ENCODE assay signal across 23 cellular contexts in the genomic region with DNA sequence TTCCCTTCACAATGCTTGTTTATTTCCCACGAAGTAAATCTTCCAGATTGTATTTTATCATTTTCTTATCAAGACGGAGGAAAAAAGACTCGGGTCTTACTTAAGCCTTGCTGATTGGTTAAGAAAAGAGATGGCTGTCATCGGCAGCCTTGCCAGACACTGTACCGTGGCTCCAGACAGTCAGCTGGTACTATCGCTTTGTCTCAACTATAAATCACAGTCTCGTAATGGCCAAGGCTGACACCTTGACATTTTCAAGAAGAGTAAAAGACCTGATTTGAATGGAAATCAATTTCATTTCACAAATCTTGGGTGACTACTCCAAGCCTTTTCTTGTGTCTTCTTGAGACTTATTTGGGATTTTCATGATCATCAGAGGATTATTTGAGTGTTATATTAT.
"Had no signal": no experiment of that assay in that cellular context is flagged by ENCODE, and none has a peak within 500 bp of the region (broad histone marks: within the 10 kb centered on the region; RNA-seq: fewer than 3 reads in every experiment).

No MANE protein-coding gene starts in this region.

- H3K27me3 ChIP-seq: breast epithelium had no signal

- H3K4me3 ChIP-seq: breast epithelium, PC-9 had no signal

- H3K36me3 Mint-ChIP-seq: activated naive CD4-positive, alpha-beta T cell treated with anti-CD3 and anti-CD28 coated beads, Interleukin-2, amount 10 ng/mL, durations not matched to agents 7 days and 5 days; activated naive CD8-positive, alpha-beta T cell treated with anti-CD3 and anti-CD28 coated beads for 36 hours had no signal

- H2AFZ ChIP-seq: PC-9 had no signal

- H3K27ac Mint-ChIP-seq: activated CD8-positive, alpha-beta T cell treated with anti-CD3 and anti-CD28 coated beads for 36 hours; activated naive CD4-positive, alpha-beta T cell treated with anti-CD3 and anti-CD28 coated beads, Interleukin-2, amount 10 ng/mL, durations not matched to agents 7 days and 5 days; activated naive CD8-positive, alpha-beta T cell treated with anti-CD3 and anti-CD28 coated beads for 36 hours; activated T-cell treated with anti-CD3 and anti-CD28 coated beads, Interleukin-2, amount 50 U/mL, for 72 hours; activated T-helper 2 cell treated with anti-CD3 and anti-CD28 coated beads, Interferon-gamma antibody, Interleukin-2, Interleukin-4, amounts not matched to agents 10 μg/mL and 5 μg/mL and 100 μg/mL, durations not matched to agents 14 hours and 24 hours and 36 hours had no signal

- H3K36me3 ChIP-seq: breast epithelium, WERI-Rb-1 had no signal

- H3K4me1 Mint-ChIP-seq: activated naive CD4-positive, alpha-beta T cell treated with anti-CD3 and anti-CD28 coated beads, Interleukin-2, amount 10 ng/mL, durations not matched to agents 7 days and 5 days; activated naive CD8-positive, alpha-beta T cell treated with anti-CD3 and anti-CD28 coated beads for 36 hours had no signal

- H3K27me3 Mint-ChIP-seq: activated CD8-positive, alpha-beta T cell treated with anti-CD3 and anti-CD28 coated beads for 36 hours; activated naive CD4-positive, alpha-beta T cell treated with anti-CD3 and anti-CD28 coated beads, Interleukin-2, amount 10 ng/mL, durations not matched to agents 7 days and 5 days; activated naive CD8-positive, alpha-beta T cell treated with anti-CD3 and anti-CD28 coated beads for 36 hours had no signal

- H3K4me3 Mint-ChIP-seq: activated CD8-positive, alpha-beta T cell treated with anti-CD3 and anti-CD28 coated beads for 36 hours; activated naive CD4-positive, alpha-beta T cell treated with anti-CD3 and anti-CD28 coated beads, Interleukin-2, amount 10 ng/mL, durations not matched to agents 7 days and 5 days; activated naive CD8-positive, alpha-beta T cell treated with anti-CD3 and anti-CD28 coated beads for 36 hours; activated T-cell treated with anti-CD3 and anti-CD28 coated beads, Interleukin-2, amount 50 U/mL, for 72 hours had no signal

- H3K27ac ChIP-seq: breast epithelium, PC-9, WERI-Rb-1 had no signal

- H3K4me2 ChIP-seq: PC-9 had no signal

- H3K9me3 ChIP-seq: breast epithelium had no signal

- H3K4me1 ChIP-seq: breast epithelium had no signal

- DNase-seq: activated CD4-positive, alpha-beta T cell treated with anti-CD3 and anti-CD28 coated beads for 4 hours; activated CD8-positive, alpha-beta memory T cell treated with anti-CD3 and anti-CD28 coated beads, Interleukin-2, amount 50 U/mL, for 4 hours; activated CD8-positive, alpha-beta T cell treated with anti-CD3 and anti-CD28 coated beads for 36 hours; activated gamma-delta T cell treated with Interleukin-2 at 50 U/mL for 16 hours; activated naive CD4-positive, alpha-beta T cell treated with anti-CD3 and anti-CD28 coated beads, Interleukin-2, amount 10 ng/mL, durations not matched to agents 7 days and 5 days; activated naive CD8-positive, alpha-beta T cell treated with anti-CD3 and anti-CD28 coated beads for 36 hours; activated T-cell treated with anti-CD3 and anti-CD28 coated beads, Interleukin-2, amount 50 U/mL, for 72 hours; aorta; caudate nucleus; IMR-90; KBM-7; NCI-H1048; NCI-H2029; NCI-H2107; NCI-H2171 treated with DMSO at 0.1 percent for 48 hours; NCI-H510A treated with DMSO at 0.1 percent for 48 hours; NCI-H69; PC-9; SHP77 treated with DMSO at 0.1 percent for 48 hours; T-helper 1 cell; WERI-Rb-1 had no signal
